ENCODE assay signal across 9 cellular contexts in the genomic region with DNA sequence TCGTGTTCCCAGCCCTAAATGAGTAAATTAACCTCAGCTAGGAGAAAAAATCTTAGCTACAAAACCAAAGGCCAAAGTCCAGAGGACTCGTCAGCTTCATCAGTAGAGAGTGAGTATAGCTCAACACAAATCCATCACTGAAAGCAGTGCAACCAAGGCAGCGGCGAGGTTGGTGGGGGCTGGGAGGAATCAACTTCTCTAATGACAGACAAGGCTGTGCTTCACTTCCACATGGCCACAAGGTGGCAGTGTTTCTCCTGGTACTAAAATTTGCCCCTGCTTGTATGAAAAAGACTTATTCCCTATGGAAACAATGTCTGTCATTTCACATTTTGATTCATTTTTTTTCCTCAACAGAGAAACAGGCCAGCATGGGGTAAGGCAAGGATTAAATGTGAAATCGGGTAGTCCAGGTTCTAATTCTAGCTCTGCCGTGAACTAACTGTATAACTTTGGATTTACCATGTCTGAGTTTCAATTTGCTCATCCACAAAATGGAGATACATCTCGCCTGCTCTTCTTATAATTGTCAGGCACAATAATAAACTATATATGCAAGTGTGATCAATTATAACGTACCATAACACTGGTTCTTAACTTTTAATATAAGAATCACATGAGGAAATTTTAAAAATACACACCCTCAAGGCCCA. TPM values are rescaled to one million over a fixed set of nuclear protein-coding genes. Genes with fewer than 3 reads are reported as not detected.
DNase-seq lines count a peak whose midpoint lies in the region; ATAC-seq and TF ChIP-seq lines count a peak whose summit lies in the region.
"Had no signal": no experiment of that assay in that cellular context is flagged by ENCODE, and none has a peak within 500 bp of the region (broad histone marks: within the 10 kb centered on the region; RNA-seq: fewer than 3 reads in every experiment).

No MANE protein-coding gene starts in this region.

- no peaks in the 10 kb centered on the region for H3K9me3 Mint-ChIP-seq in osteocyte (ENCODE audit: unreplicated experiment)
- H3K9me3 Mint-ChIP-seq: dendritic cell treated with granulocyte-macrophage colony-stimulating factor and Interleukin-4, amounts not matched to agents 40 ng/mL and 50 ng/mL, for 4 days had no signal

- no peak overlapping the region for H3K4me3 Mint-ChIP-seq in osteocyte (ENCODE audit: unreplicated experiment)
- H3K4me3 Mint-ChIP-seq: dendritic cell treated with granulocyte-macrophage colony-stimulating factor and Interleukin-4, amounts not matched to agents 40 ng/mL and 50 ng/mL, for 4 days had no signal

- no peaks in the 10 kb centered on the region for H3K27me3 ChIP-seq in DND-41 (ENCODE audit: insufficient read depth, low read length, poor library complexity)
- H3K27me3 ChIP-seq in SJCRH30, result no peaks in the 10 kb centered on the region
- no peaks in the 10 kb centered on the region for H3K27me3 ChIP-seq in thoracic aorta (replicated peaks; ENCODE audit: insufficient read depth)

- peaks cover 6% of the 10 kb centered on the region for H3K4me1 Mint-ChIP-seq in osteocyte (ENCODE audit: unreplicated experiment)

- no peaks in the 10 kb centered on the region for H4K20me1 ChIP-seq in DND-41 (ENCODE audit: insufficient read depth, low read length)

- peak; percentile 95 for TF ChIP-seq CTCF in DND-41 (IDR thresholded peaks at IDR 0.05; ENCODE audit: borderline replicate concordance, extremely low read depth, low read length, poor library complexity, severe bottlenecking)
- TF ChIP-seq CTCF in osteocyte (IDR thresholded peaks at IDR 0.05), result peak; percentile 93
- peak; percentile 84 for TF ChIP-seq CTCF in thoracic aorta (IDR thresholded peaks at IDR 0.05)

- no peaks in the 10 kb centered on the region for H3K36me3 Mint-ChIP-seq in osteocyte (ENCODE audit: unreplicated experiment)

- no peak overlapping the region for H3K27ac Mint-ChIP-seq in osteocyte (ENCODE audit: unreplicated experiment)
- H3K27ac Mint-ChIP-seq: dendritic cell treated with granulocyte-macrophage colony-stimulating factor and Interleukin-4, amounts not matched to agents 40 ng/mL and 50 ng/mL, for 4 days had no signal

- peaks cover 6% of the 10 kb centered on the region for H3K27me3 Mint-ChIP-seq in osteocyte (ENCODE audit: unreplicated experiment)

- H3K36me3 ChIP-seq in DND-41 (ENCODE audit: insufficient read depth, low read length) (no peaks in the 10 kb centered on the region), SJCRH30 (no peaks in the 10 kb centered on the region), thoracic aorta (no peaks in the 10 kb centered on the region)

- H3K9ac ChIP-seq in DND-41 (ENCODE audit: low read depth, low read length), result no peak overlapping the region

- H3K4me1 ChIP-seq in DND-41 (ENCODE audit: insufficient read depth, low read length) (0 out of 2 replicates have a peak, but pooled peaks cover 2% of the 10 kb centered on the region), SJCRH30 (no peaks in the 10 kb centered on the region), thoracic aorta (ENCODE audit: control insufficient read depth in 1 of 2, low read depth in 2 of 2) (peaks cover 0 to 4% of the 10 kb centered on the region in 2 donors)

- peak; percentile 91 for ATAC-seq in DND-41 (ENCODE audit: insufficient read depth, low read depth)
- ATAC-seq in thoracic aorta (ENCODE audit: insufficient number of reproducible peaks, low FRiP score, low read depth), result no peak
- ATAC-seq in HG02642 (IDR thresholded peaks at IDR 0.05; ENCODE audit: poor library complexity, unreplicated experiment), result no peak

- H3K27ac ChIP-seq in DND-41 (ENCODE audit: low read length) (no peak overlapping the region), SJCRH30 (no peak overlapping the region), thoracic aorta (no peak overlapping the region)

- H2AFZ ChIP-seq in DND-41 (ENCODE audit: low read depth, low read length), result no peak overlapping the region

- H3K9me3 ChIP-seq in DND-41 (ENCODE audit: insufficient read depth, low read length, severe bottlenecking), result no peaks in the 10 kb centered on the region
- H3K9me3 ChIP-seq in SJCRH30 (replicated peaks), result no peaks in the 10 kb centered on the region
- H3K9me3 ChIP-seq in thoracic aorta, result no peaks in the 10 kb centered on the region

- H3K4me3 ChIP-seq in DND-41 (ENCODE audit: low read depth in 1 of 2, low read length in 2 of 2), result no peak overlapping the region
- no peak overlapping the region for H3K4me3 ChIP-seq in SJCRH30
- no peak overlapping the region for H3K4me3 ChIP-seq in thoracic aorta

- no peaks in the 10 kb centered on the region for H3K79me2 ChIP-seq in DND-41 (ENCODE audit: insufficient read depth, low read length)

- H3K4me2 ChIP-seq in DND-41 (ENCODE audit: insufficient read depth, low read length), result peak overlapping the region; percentile 2; the same call in 1 of the 2 replicates

- peak; percentile 75 for DNase-seq in DND-41
- peak; percentile 87 to 93 for DNase-seq in Kasumi-1 (lab: John Stamatoyannopoulos, UW)
- DNase-seq in SJCRH30, result peak; percentile 44 to 81
- peak; percentile 87 for DNase-seq in activated effector memory CD4-positive, alpha-beta T cell treated with anti-CD3 and anti-CD28 coated beads, Interleukin-2, amount 50 U/mL, for 16 hours
- DNase-seq in germinal center (ENCODE audit: low spot score), result peak; percentile 44
- DNase-seq in osteocyte (ENCODE audit: extremely low spot score, unreplicated experiment), result no peak
- peak; percentile 21 for DNase-seq in thoracic aorta (ENCODE audit: low spot score)

RNA-seq across cellular contexts. Expression of gene FAS, which starts 39.3 kb away (rescaled TPM):
- total RNA-seq in SJCRH30 (2014; rRNA removed; shearing (Covaris generic)), result 0.48 and 0.75 TPM in 2 replicates
- total RNA-seq in osteocyte (6.9 and 8.8 TPM in 2 replicates), thoracic aorta (10 to 100 TPM; 24.0 to 32.6 TPM)
